ENCODE assay signal across 8 cellular contexts in genomic region chr4:103075435-103075893, GRCh38. TPM values are rescaled to one million over a fixed set of nuclear protein-coding genes. Genes with fewer than 3 reads are reported as not detected.
A peak's percentile ranks its signal among the peaks of the same experiment; 100 is the strongest.
DNase-seq lines count a peak whose midpoint lies in the region; ATAC-seq and TF ChIP-seq lines count a peak whose summit lies in the region.

No MANE protein-coding gene starts in this region.

- peaks cover 4% of the 10 kb centered on the region for H3K79me2 ChIP-seq in smooth muscle cell (ENCODE audit: low read depth)

- H3K4me3 ChIP-seq in smooth muscle cell = peak overlapping the region; percentile 81

- CTCF ChIA-PET in activated CD4-positive, alpha-beta memory T cell treated with anti-CD3 and anti-CD28 coated beads, Interleukin-2, amount 10 ng/mL, durations not matched to agents 7 days and 5 days (lab: Charles Lee) = interaction anchor here (0.6 to 9.5 kb wide), 6 partner anchors 9 to 30 kb away, joined by 3 to 98 read pairs (median 6); partner anchors contain the start of gene BDH2

- no peaks in the 10 kb centered on the region for H4K20me1 ChIP-seq in smooth muscle cell (ENCODE audit: low read depth)

- DNase-seq in NCI-H748 (lab: John Stamatoyannopoulos, UW; ENCODE audit: unreplicated experiment) (peak; percentile 32), NCI-H748 treated with DMSO at 0.1 percent for 48 hours (lab: John Stamatoyannopoulos, UW) (no peak), hepatic stellate cell (ENCODE audit: low spot score) (peak; percentile 51), smooth muscle cell (lab: John Stamatoyannopoulos, UW; ENCODE audit: unreplicated experiment) (no peak)
- no peak for DNase-seq in activated CD4-positive, alpha-beta memory T cell treated with anti-CD3 and anti-CD28 coated beads, Interleukin-2, amount 10 ng/mL, durations not matched to agents 7 days and 5 days
- no peak for DNase-seq in effector CD8-positive, alpha-beta T cell (lab: John Stamatoyannopoulos, UW)

- peaks cover 25% of the 10 kb centered on the region for H3K36me3 Mint-ChIP-seq in activated CD4-positive, alpha-beta memory T cell treated with anti-CD3 and anti-CD28 coated beads, Interleukin-2, amount 10 ng/mL, durations not matched to agents 7 days and 5 days (ENCODE audit: low read depth)

- H3K9ac ChIP-seq in smooth muscle cell (ENCODE audit: low read depth) = no peak overlapping the region

- H3F3A ChIP-seq in smooth muscle cell (ENCODE audit: low read depth) = no peaks in the 10 kb centered on the region

- no peak for TF ChIP-seq CTCF in smooth muscle cell (IDR thresholded peaks at IDR 0.05; ENCODE audit: borderline replicate concordance, insufficient read depth, poor library complexity, severe bottlenecking)

- H3K27me3 ChIP-seq in smooth muscle cell (ENCODE audit: low read depth) = no peaks in the 10 kb centered on the region

- no peaks in the 10 kb centered on the region for H3K27me3 Mint-ChIP-seq in activated CD4-positive, alpha-beta memory T cell treated with anti-CD3 and anti-CD28 coated beads, Interleukin-2, amount 10 ng/mL, durations not matched to agents 7 days and 5 days

- no peaks in the 10 kb centered on the region for H3K9me3 Mint-ChIP-seq in activated CD4-positive, alpha-beta memory T cell treated with anti-CD3 and anti-CD28 coated beads, Interleukin-2, amount 10 ng/mL, durations not matched to agents 7 days and 5 days

- H3K27ac ChIP-seq in smooth muscle cell (ENCODE audit: low read depth) = no peak overlapping the region

- H3K36me3 ChIP-seq in smooth muscle cell (ENCODE audit: low read depth) = no peaks in the 10 kb centered on the region

- H3K9me3 ChIP-seq in smooth muscle cell (replicated peaks; ENCODE audit: low read depth) = no peaks in the 10 kb centered on the region

- H3K4me3 Mint-ChIP-seq in activated CD4-positive, alpha-beta memory T cell treated with anti-CD3 and anti-CD28 coated beads, Interleukin-2, amount 10 ng/mL, durations not matched to agents 7 days and 5 days = peak overlapping the region; percentile 86

- H3K4me2 ChIP-seq in smooth muscle cell = peak overlapping the region; percentile 93

- H3K27ac Mint-ChIP-seq in activated CD4-positive, alpha-beta memory T cell treated with anti-CD3 and anti-CD28 coated beads, Interleukin-2, amount 10 ng/mL, durations not matched to agents 7 days and 5 days = peak overlapping the region; percentile 92

- H2AFZ ChIP-seq in smooth muscle cell (ENCODE audit: low read depth) = peak overlapping the region; percentile 97

- POLR2A ChIA-PET in activated CD4-positive, alpha-beta memory T cell treated with anti-CD3 and anti-CD28 coated beads, Interleukin-2, amount 10 ng/mL, durations not matched to agents 7 days and 5 days (lab: Charles Lee) = interaction anchor here (0.7 to 4.6 kb wide), 11 partner anchors 9 to 315 kb away, joined by 3 to 35 read pairs (median 3); partner anchors contain the start of genes MANBA and UBE2D3

- H3K4me1 Mint-ChIP-seq in activated CD4-positive, alpha-beta memory T cell treated with anti-CD3 and anti-CD28 coated beads, Interleukin-2, amount 10 ng/mL, durations not matched to agents 7 days and 5 days = peaks cover 47% of the 10 kb centered on the region

- 45% methylated on average over 4 of the region's 4 CpGs for WGBS in smooth muscle cell (ENCODE audit: low lambda C conversion rate)

- H3K4me1 ChIP-seq in smooth muscle cell (ENCODE audit: low read depth) = no peaks in the 10 kb centered on the region

- peak; percentile 0 for ATAC-seq in HG03159 (IDR thresholded peaks at IDR 0.05; ENCODE audit: unreplicated experiment)
- no peak for ATAC-seq in HG02759 (IDR thresholded peaks at IDR 0.05; ENCODE audit: unreplicated experiment)

RNA-seq across cellular contexts. Expression of gene SLC9B2, which starts 1.1 kb away (rescaled TPM):
- total RNA-seq in activated CD4-positive, alpha-beta memory T cell treated with anti-CD3 and anti-CD28 coated beads, Interleukin-2, amount 10 ng/mL, durations not matched to agents 7 days and 5 days = 10 to 100 TPM; 18.3 to 20.7 TPM
- total RNA-seq in smooth muscle cell = 6.0 and 11.2 TPM in 2 replicates
- 4.5 and 6.0 TPM in 2 replicates for polyA plus RNA-seq in smooth muscle cell

RNA-seq across cellular contexts. Expression of gene BDH2, which starts 24.2 kb away (rescaled TPM):
- total RNA-seq in activated CD4-positive, alpha-beta memory T cell treated with anti-CD3 and anti-CD28 coated beads, Interleukin-2, amount 10 ng/mL, durations not matched to agents 7 days and 5 days = 10 to 100 TPM; 22.5 to 23.6 TPM
- 93.7 and 96.2 TPM in 2 replicates for total RNA-seq in smooth muscle cell
- 70.5 and 84.3 TPM in 2 replicates for polyA plus RNA-seq in smooth muscle cell

RNA-seq across cellular contexts. Expression of gene SLC9B1, which starts 56.0 kb away (rescaled TPM):
- total RNA-seq in activated CD4-positive, alpha-beta memory T cell treated with anti-CD3 and anti-CD28 coated beads, Interleukin-2, amount 10 ng/mL, durations not matched to agents 7 days and 5 days = 1 to 10 TPM; 1.9 to 2.3 TPM
- not detected in 2 replicates for total RNA-seq in smooth muscle cell
- 0.38 TPM in 1 of 2 replicates, not detected in the other for polyA plus RNA-seq in smooth muscle cell

Comparison
In these comparisons a context has a peak if more than half of its experiments do, and no peak if none do; other contexts are left out.
1. DNase-seq: peak in NCI-H748 (single experiment) and hepatic stellate cell (single experiment); none in NCI-H748 treated with DMSO at 0.1 percent for 48 hours (single experiment), activated CD4-positive, alpha-beta memory T cell treated with anti-CD3 and anti-CD28 coated beads, Interleukin-2, amount 10 ng/mL, durations not matched to agents 7 days and 5 days (single experiment), smooth muscle cell (single experiment) and effector CD8-positive, alpha-beta T cell (single experiment).